ENCODE assay signal across 27 cellular contexts in genomic region chr15:76159282-76159681, GRCh38.
"Had no signal": no experiment of that assay in that cellular context is flagged by ENCODE, and none has a peak within 500 bp of the region (broad histone marks: within the 10 kb centered on the region; RNA-seq: fewer than 3 reads in every experiment).

No MANE protein-coding gene starts in this region.

- DNase-seq: hypothalamus; immature natural killer cell; left colon; lower lobe of right lung; mammary epithelial cell; mesenchymal stem cell; naive thymus-derived CD8-positive, alpha-beta T cell; occipital lobe; ovary; right lobe of liver; stimulated activated CD4-positive, alpha-beta T cell treated with anti-CD3 and anti-CD28 coated beads, Interleukin-1b, Interleukin-23, amount 100 ng/mL, for 48 hours; stimulated activated CD4-positive, alpha-beta T cell treated with anti-CD3 and anti-CD28 coated beads, Interleukin-2, amount 100 ng/mL, for 48 hours; stimulated activated CD4-positive, alpha-beta T cell treated with anti-CD3 and anti-CD28 coated beads, Interleukin-4, amount 100 ng/mL, for 4 hours; stimulated activated CD8-positive, alpha-beta memory T cell treated with anti-CD3 and anti-CD28 coated beads, Interleukin-4, amount 100 ng/mL, for 48 hours; stimulated activated naive CD4-positive, alpha-beta T cell treated with Interleukin-2 at 50 U/mL for 16 hours; stimulated activated naive CD8-positive, alpha-beta T cell treated with anti-CD3 and anti-CD28 coated beads, Interleukin-15, amount 100 ng/mL, for 72 hours; uterus had no signal

- H3K27me3 ChIP-seq: left lung, neutrophil, ovary, right atrium auricular region, right lobe of liver, uterus had no signal

- H3K27ac ChIP-seq: left lung, lower lobe of right lung, neutrophil, ovary, right atrium auricular region, right lobe of liver, tibial nerve, uterus had no signal

- H3K4me3 Mint-ChIP-seq: immature natural killer cell; nephron; neural crest cell; stimulated activated memory B cell treated with anti-CD40 and anti-IgM and Interleukin-4, amounts not matched to agents 10 μg/mL and 1 μg/mL and 100 μg/mL, for 72 hours; stimulated activated naive CD8-positive, alpha-beta T cell treated with anti-CD3 and anti-CD28 coated beads, Interleukin-15, amount 100 ng/mL, for 72 hours; type B pancreatic cell had no signal

- H3K9me3 ChIP-seq: left lung, lower lobe of right lung, neutrophil, ovary, right atrium auricular region, right lobe of liver, tibial nerve, uterus had no signal

- H3K27ac Mint-ChIP-seq: immature natural killer cell; naive thymus-derived CD8-positive, alpha-beta T cell; progenitor cell of endocrine pancreas; stimulated activated memory B cell treated with anti-CD40 and anti-IgM and Interleukin-4, amounts not matched to agents 10 μg/mL and 1 μg/mL and 100 μg/mL, for 72 hours; stimulated activated naive CD8-positive, alpha-beta T cell treated with anti-CD3 and anti-CD28 coated beads, Interleukin-15, amount 100 ng/mL, for 72 hours; type B pancreatic cell had no signal

- H3K27me3 Mint-ChIP-seq: type B pancreatic cell had no signal

- ATAC-seq: left colon; left lung; lower lobe of right lung; naive thymus-derived CD8-positive, alpha-beta T cell; right lobe of liver; stimulated activated memory B cell treated with anti-CD40 and anti-IgM and Interleukin-4, amounts not matched to agents 10 μg/mL and 1 μg/mL and 100 μg/mL, for 72 hours; stimulated activated naive CD8-positive, alpha-beta T cell treated with anti-CD3 and anti-CD28 coated beads, Interleukin-15, amount 100 ng/mL, for 72 hours had no signal

- H3K36me3 Mint-ChIP-seq: immature natural killer cell; naive thymus-derived CD8-positive, alpha-beta T cell; stimulated activated memory B cell treated with anti-CD40 and anti-IgM and Interleukin-4, amounts not matched to agents 10 μg/mL and 1 μg/mL and 100 μg/mL, for 72 hours; type B pancreatic cell had no signal

- H3K36me3 ChIP-seq: left lung, lower lobe of right lung, neutrophil, ovary, right atrium auricular region, right lobe of liver, tibial nerve, uterus had no signal

- H3K4me2 ChIP-seq: smooth muscle cell had no signal

- H3K4me1 Mint-ChIP-seq: immature natural killer cell; naive thymus-derived CD8-positive, alpha-beta T cell; stimulated activated memory B cell treated with anti-CD40 and anti-IgM and Interleukin-4, amounts not matched to agents 10 μg/mL and 1 μg/mL and 100 μg/mL, for 72 hours had no signal

- H3K4me1 ChIP-seq: right lobe of liver had no signal

- H3K9me3 Mint-ChIP-seq: immature natural killer cell; naive thymus-derived CD8-positive, alpha-beta T cell; nephron; neural crest cell; stimulated activated memory B cell treated with anti-CD40 and anti-IgM and Interleukin-4, amounts not matched to agents 10 μg/mL and 1 μg/mL and 100 μg/mL, for 72 hours; stimulated activated naive CD8-positive, alpha-beta T cell treated with anti-CD3 and anti-CD28 coated beads, Interleukin-15, amount 100 ng/mL, for 72 hours; type B pancreatic cell had no signal

- H3K4me3 ChIP-seq: left lung, lower lobe of right lung, ovary, right atrium auricular region, right lobe of liver, smooth muscle cell, tibial nerve, uterus had no signal
